Comparison of ENCODE assay signal across 12 cellular contexts in genomic region chr1:197908695-197909336, GRCh38. TPM values are rescaled to one million over a fixed set of nuclear protein-coding genes. Genes with fewer than 3 reads are reported as not detected.
DNase-seq lines count a peak whose midpoint lies in the region; ATAC-seq and TF ChIP-seq lines count a peak whose summit lies in the region.
"Had no signal": no experiment of that assay in that cellular context is flagged by ENCODE, and none has a peak within 500 bp of the region (broad histone marks: within the 10 kb centered on the region; RNA-seq: fewer than 3 reads in every experiment).

No MANE protein-coding gene starts in this region.

- H3K27ac Mint-ChIP-seq in activated T-helper 17 cell treated with anti-CD3 and anti-CD28 coated beads, Interleukin-2, amount 50 U/mL, for 72 hours, result no peak overlapping the region
- no peak overlapping the region for H3K27ac Mint-ChIP-seq in nephron progenitor cell

- no peaks in the 10 kb centered on the region for H3K9me3 Mint-ChIP-seq in activated T-helper 17 cell treated with anti-CD3 and anti-CD28 coated beads, Interleukin-2, amount 50 U/mL, for 72 hours
- no peaks in the 10 kb centered on the region for H3K9me3 Mint-ChIP-seq in nephron progenitor cell

- H3K4me1 Mint-ChIP-seq in activated T-helper 17 cell treated with anti-CD3 and anti-CD28 coated beads, Interleukin-2, amount 50 U/mL, for 72 hours, result peaks cover 24% of the 10 kb centered on the region
- peaks cover 29% of the 10 kb centered on the region for H3K4me1 Mint-ChIP-seq in nephron progenitor cell

- H3K4me3 ChIP-seq in DND-41 (ENCODE audit: low read depth in 1 of 2, low read length in 2 of 2) (peak overlapping the region; percentile 14 to 55; a peak in 3 of 4 replicates), HEK293 (ENCODE audit: low read depth, low read length) (peak overlapping the region; percentile 32)
- H3K4me3 ChIP-seq: body of pancreas had no signal

- peak; percentile 79 for ATAC-seq in DND-41 (ENCODE audit: insufficient read depth, low read depth)
- no peak for ATAC-seq in activated T-helper 17 cell treated with anti-CD3 and anti-CD28 coated beads, Interleukin-2, amount 50 U/mL, for 72 hours (replicated peaks)
- no peak for ATAC-seq in HG02623 (IDR thresholded peaks at IDR 0.05; ENCODE audit: unreplicated experiment)
- ATAC-seq: body of pancreas had no signal

- no peaks in the 10 kb centered on the region for H4K20me1 ChIP-seq in DND-41 (ENCODE audit: insufficient read depth, low read length)

- no peaks in the 10 kb centered on the region for H3K9me3 ChIP-seq in DND-41 (ENCODE audit: insufficient read depth, low read length, severe bottlenecking)
- no peaks in the 10 kb centered on the region for H3K9me3 ChIP-seq in HEK293 (ENCODE audit: control insufficient read depth, insufficient read depth, low read depth, low read length)
- H3K9me3 ChIP-seq: body of pancreas had no signal

- peak overlapping the region; percentile 65 for H3K27ac ChIP-seq in DND-41 (ENCODE audit: low read length)
- H3K27ac ChIP-seq in HEK293 (ENCODE audit: extremely low read depth, low read depth, low read length), result no peak overlapping the region
- H3K27ac ChIP-seq: body of pancreas had no signal

- POLR2A ChIA-PET in HEK293 (lab: Yijun Ruan, JAX), result interaction anchor here (0.6 to 2.0 kb wide), 2 partner anchors 8 to 648 kb away, joined by 5 to 8 read pairs; partner anchors contain the start of gene LHX9

- H3K4me1 ChIP-seq in DND-41 (ENCODE audit: insufficient read depth, low read length), result peaks cover 29% of the 10 kb centered on the region
- H3K4me1 ChIP-seq in HEK293 (ENCODE audit: control insufficient read depth, insufficient read depth, low read length), result 0 out of 2 replicates have a peak, but pooled peaks cover 2% of the 10 kb centered on the region

- peak overlapping the region; percentile 66 for H3K4me3 Mint-ChIP-seq in activated T-helper 17 cell treated with anti-CD3 and anti-CD28 coated beads, Interleukin-2, amount 50 U/mL, for 72 hours
- H3K4me3 Mint-ChIP-seq in nephron progenitor cell, result no peak overlapping the region

- no peaks in the 10 kb centered on the region for H3K27me3 ChIP-seq in DND-41 (ENCODE audit: insufficient read depth, low read length, poor library complexity)

- no peaks in the 10 kb centered on the region for H3K36me3 ChIP-seq in DND-41 (ENCODE audit: insufficient read depth, low read length)
- H3K36me3 ChIP-seq in HEK293 (ENCODE audit: control insufficient read depth in 2 of 2, insufficient read depth in 1 of 2, low read length in 2 of 2), result no peaks in the 10 kb centered on the region

- no peak for TF ChIP-seq CTCF in DND-41 (IDR thresholded peaks at IDR 0.05; ENCODE audit: borderline replicate concordance, extremely low read depth, low read length, poor library complexity, severe bottlenecking)
- TF ChIP-seq CTCF in HEK293 (tag by site-specific recombination; IDR thresholded peaks at IDR 0.05), result no peak
- no peak for TF ChIP-seq CTCF in nephron progenitor cell (IDR thresholded peaks at IDR 0.05)

- peaks cover 84% of the 10 kb centered on the region for H3K27me3 Mint-ChIP-seq in activated T-helper 17 cell treated with anti-CD3 and anti-CD28 coated beads, Interleukin-2, amount 50 U/mL, for 72 hours
- H3K27me3 Mint-ChIP-seq in nephron progenitor cell (ENCODE audit: low read depth, poor library complexity), result peaks cover 100% of the 10 kb centered on the region

- DNase-seq in DND-41, result peak; percentile 56
- DNase-seq in nephron progenitor cell, result peak; percentile 36
- no peak for DNase-seq in RKO (ENCODE audit: low spot score)
- no peak for DNase-seq in SKM-1 (lab: John Stamatoyannopoulos, UW; ENCODE audit: unreplicated experiment)
- no peak for DNase-seq in stimulated activated CD4-positive, alpha-beta T cell treated with anti-CD3 and anti-CD28 coated beads, Interleukin-2, amount 100 ng/mL, for 24 hours
- DNase-seq: body of pancreas, NCI-H1092 treated with DMSO at 0.1 percent for 48 hours, posterior cingulate gyrus had no signal

- H3K9ac ChIP-seq in DND-41 (ENCODE audit: low read depth, low read length), result peak overlapping the region; percentile 46

- peak overlapping the region; percentile 68 for H2AFZ ChIP-seq in DND-41 (ENCODE audit: low read depth, low read length)

- peaks cover 10% of the 10 kb centered on the region for H3K36me3 Mint-ChIP-seq in activated T-helper 17 cell treated with anti-CD3 and anti-CD28 coated beads, Interleukin-2, amount 50 U/mL, for 72 hours (ENCODE audit: low read depth)
- no peaks in the 10 kb centered on the region for H3K36me3 Mint-ChIP-seq in nephron progenitor cell (ENCODE audit: low read depth)

- H3K79me2 ChIP-seq in DND-41 (ENCODE audit: insufficient read depth, low read length), result no peaks in the 10 kb centered on the region

- CTCF ChIA-PET in HEK293 (lab: Yijun Ruan, JAX), result interaction anchor here (0.6 to 1.8 kb wide), 5 partner anchors 12 to 40 kb away, joined by 3 to 7 read pairs (median 3); no protein-coding TSS in a partner anchor

- peak overlapping the region; percentile 76 for H3K4me2 ChIP-seq in DND-41 (ENCODE audit: insufficient read depth, low read length)

TF ChIP-seq in HEK293, 187 proteins besides CTCF, POLR2A, EP300 and RAD21 (continues in another document):
- TF ChIP-seq GLIS1 (tag by site-specific recombination; IDR thresholded peaks at IDR 0.05), result 0 out of 2 replicates have a peak, but pooled peaks have one; percentile 36
- no peak for TF ChIP-seq ZNF513 (tag by site-specific recombination; IDR thresholded peaks at IDR 0.05)
- TF ChIP-seq ZNF654 (tag by site-specific recombination; IDR thresholded peaks at IDR 0.05; ENCODE audit: low read depth), result no peak
- TF ChIP-seq ZNF221 (tag by site-specific recombination; IDR thresholded peaks at IDR 0.05; ENCODE audit: borderline replicate concordance), result no peak
- no peak for TF ChIP-seq ZNF211 (tag by site-specific recombination; IDR thresholded peaks at IDR 0.05; ENCODE audit: low read depth)
- no peak for TF ChIP-seq ZNF585B (tag by site-specific recombination; IDR thresholded peaks at IDR 0.05)
- no peak for TF ChIP-seq ZEB2 (tag by site-specific recombination; IDR thresholded peaks at IDR 0.05)
- TF ChIP-seq ZFHX2 (tag by site-specific recombination; conservative IDR thresholded peaks at IDR 0.05), result 0 out of 2 replicates have a peak, but pooled peaks have one; percentile 12
- no peak for TF ChIP-seq ZNF223 (tag by site-specific recombination; IDR thresholded peaks at IDR 0.05)
- no peak for TF ChIP-seq ZNF473 (tag by site-specific recombination; IDR thresholded peaks at IDR 0.05)
- TF ChIP-seq SETDB1 (IDR thresholded peaks at IDR 0.05; ENCODE audit: insufficient read length, low read length), result no peak
- no peak for TF ChIP-seq PATZ1 (tag by site-specific recombination; IDR thresholded peaks at IDR 0.05)
- TF ChIP-seq ZNF670 (tag by site-specific recombination; IDR thresholded peaks at IDR 0.05; ENCODE audit: low read depth), result no peak
- TF ChIP-seq ZNF16 (tag by site-specific recombination; IDR thresholded peaks at IDR 0.05; ENCODE audit: low read depth), result no peak
- TF ChIP-seq ZNF658 (tag by site-specific recombination; IDR thresholded peaks at IDR 0.05), result no peak

RNA-seq across cellular contexts. Expression of gene C1orf53, which starts 6.4 kb away (rescaled TPM):
- under 1 TPM; 0.50 to 0.78 TPM for total RNA-seq in activated T-helper 17 cell treated with anti-CD3 and anti-CD28 coated beads, Interleukin-2, amount 50 U/mL, for 72 hours

RNA-seq across cellular contexts. Expression of gene LHX9, which starts 8.4 kb away (rescaled TPM):
- total RNA-seq in activated T-helper 17 cell treated with anti-CD3 and anti-CD28 coated beads, Interleukin-2, amount 50 U/mL, for 72 hours, result not detected
- total RNA-seq: body of pancreas, lower leg skin had no signal

Comparison
In these comparisons a context has a peak if more than half of its experiments do, and no peak if none do; other contexts are left out.
1. DNase-seq: peak in DND-41 (single experiment) and nephron progenitor cell (single experiment); none in RKO (single experiment), SKM-1 (single experiment) and stimulated activated CD4-positive, alpha-beta T cell treated with anti-CD3 and anti-CD28 coated beads, Interleukin-2, amount 100 ng/mL, for 24 hours (0 of 2).